In genomic region chr18:13096232-13096631, GRCh38 we compare ENCODE assay signal across 2 cellular contexts.
A peak's percentile ranks its signal among the peaks of the same experiment; 100 is the strongest.
TF ChIP-seq lines count a peak whose summit lies in the region.

No MANE protein-coding gene starts in this region.

TF ChIP-seq in A549, 52 proteins besides CTCF, POLR2A, EP300 and RAD21:
- TF ChIP-seq TFCP2L1 (CRISPR knock-in tag; IDR thresholded peaks at IDR 0.05) = no peak
- TF ChIP-seq MAFK (IDR thresholded peaks at IDR 0.05; ENCODE audit: partially characterized antibody) = peak; percentile 57
TF ChIP-seq in A549: peak in this region for 1.

TF ChIP-seq in K562, 482 proteins besides CTCF, POLR2A, EP300 and RAD21:
- TF ChIP-seq ZNF316 (IDR thresholded peaks at IDR 0.05) (0 out of 2 replicates have a peak, but pooled peaks have one; percentile 22), ESRRB (CRISPR knock-in tag; IDR thresholded peaks at IDR 0.05; ENCODE audit: borderline replicate concordance) (no peak), ZC3H11A (IDR thresholded peaks at IDR 0.05; ENCODE audit: low read depth, low read length) (no peak), ZKSCAN8 (CRISPR knock-in tag; IDR thresholded peaks at IDR 0.05) (no peak)
